31 cellular contexts compared by ENCODE assay signal in genomic region chr4:85520765-85521749, GRCh38. TPM values are rescaled to one million over a fixed set of nuclear protein-coding genes. Genes with fewer than 3 reads are reported as not detected.
DNase-seq lines count a peak whose midpoint lies in the region; ATAC-seq lines count a peak whose summit lies in the region.
"Had no signal": no experiment of that assay in that cellular context is flagged by ENCODE, and none has a peak within 500 bp of the region (broad histone marks: within the 10 kb centered on the region; RNA-seq: fewer than 3 reads in every experiment).

No MANE protein-coding gene starts in this region.

- H3K36me3 Mint-ChIP-seq in memory B cell: peaks cover 18% of the 10 kb centered on the region
- no peaks in the 10 kb centered on the region for H3K36me3 Mint-ChIP-seq in activated CD4-positive, alpha-beta T cell treated with anti-CD3 and anti-CD28 coated beads for 36 hours (ENCODE audit: low read depth)
- H3K36me3 Mint-ChIP-seq: activated naive CD4-positive, alpha-beta T cell treated with anti-CD3 and anti-CD28 coated beads, Interleukin-2, amount 10 ng/mL, durations not matched to agents 7 days and 5 days; mesothelial cell of epicardium; natural killer cell had no signal

- no peaks in the 10 kb centered on the region for H3K27me3 Mint-ChIP-seq in memory B cell
- H3K27me3 Mint-ChIP-seq in activated CD4-positive, alpha-beta T cell treated with anti-CD3 and anti-CD28 coated beads for 36 hours: no peaks in the 10 kb centered on the region
- H3K27me3 Mint-ChIP-seq: activated naive CD4-positive, alpha-beta T cell treated with anti-CD3 and anti-CD28 coated beads, Interleukin-2, amount 10 ng/mL, durations not matched to agents 7 days and 5 days; CD4-positive, alpha-beta T cell; progenitor cell of endocrine pancreas had no signal

- H3K36me3 ChIP-seq in Karpas-422 (ENCODE audit: insufficient read depth, low read length): no peaks in the 10 kb centered on the region
- H3K36me3 ChIP-seq: MG63, sigmoid colon, tibial artery had no signal

- CTCF ChIA-PET in activated CD4-positive, alpha-beta T cell treated with anti-CD3 and anti-CD28 coated beads for 36 hours (lab: Charles Lee): no interaction called here

- no peaks in the 10 kb centered on the region for H4K20me1 ChIP-seq in Karpas-422 (ENCODE audit: insufficient read depth, low read depth, low read length)

- POLR2A ChIA-PET in activated CD4-positive, alpha-beta T cell treated with anti-CD3 and anti-CD28 coated beads for 36 hours (lab: Charles Lee): no interaction called here

- no peaks in the 10 kb centered on the region for H3K9me3 ChIP-seq in Karpas-422 (ENCODE audit: low read length)
- H3K9me3 ChIP-seq: MG63, sigmoid colon, tibial artery had no signal

- intact Hi-C loops in Right ventricle myocardium superior (cut with DNase I): no loop called here
- intact Hi-C loops in activated CD4-positive, alpha-beta T cell treated with anti-CD3 and anti-CD28 coated beads for 36 hours (cut with DNase I, micrococcal nuclease): no loop called here

- peak overlapping the region; percentile 25; the same call in 1 of the 2 replicates for H3K9ac ChIP-seq in Karpas-422 (ENCODE audit: low read length)

- H3K27ac Mint-ChIP-seq in memory B cell: peak overlapping the region; percentile 68
- H3K27ac Mint-ChIP-seq in activated CD4-positive, alpha-beta T cell treated with anti-CD3 and anti-CD28 coated beads for 36 hours: no peak overlapping the region
- H3K27ac Mint-ChIP-seq: activated CD8-positive, alpha-beta T cell treated with anti-CD3 and anti-CD28 coated beads, Interleukin-2, amount 10 ng/mL, durations not matched to agents 7 days and 5 days; activated naive CD4-positive, alpha-beta T cell treated with anti-CD3 and anti-CD28 coated beads, Interleukin-2, amount 10 ng/mL, durations not matched to agents 7 days and 5 days; CD4-positive, alpha-beta T cell; mesothelial cell of epicardium; natural killer cell; progenitor cell of endocrine pancreas had no signal

- 0 out of 2 replicates have a peak overlapping the region, but pooled peaks have one; percentile 12 for H3K4me3 ChIP-seq in Karpas-422 (ENCODE audit: low read length)
- H3K4me3 ChIP-seq: MG63, sigmoid colon, tibial artery had no signal

- H3K9me2 ChIP-seq in Karpas-422 (replicated peaks; ENCODE audit: insufficient read depth, low read length): no peaks in the 10 kb centered on the region

- no peaks in the 10 kb centered on the region for H3K9me3 Mint-ChIP-seq in memory B cell
- H3K9me3 Mint-ChIP-seq in activated CD4-positive, alpha-beta T cell treated with anti-CD3 and anti-CD28 coated beads for 36 hours (ENCODE audit: low read depth): peaks cover 2% of the 10 kb centered on the region
- H3K9me3 Mint-ChIP-seq: activated naive CD4-positive, alpha-beta T cell treated with anti-CD3 and anti-CD28 coated beads, Interleukin-2, amount 10 ng/mL, durations not matched to agents 7 days and 5 days; mesothelial cell of epicardium had no signal

- H3K4me2 ChIP-seq in Karpas-422 (ENCODE audit: low read depth, low read length, poor library complexity, severe bottlenecking): peak overlapping the region; percentile 59

- H2AFZ ChIP-seq in Karpas-422 (ENCODE audit: low read length): 0 out of 2 replicates have a peak overlapping the region, but pooled peaks have one; percentile 5

- ATAC-seq in GM19351 (IDR thresholded peaks at IDR 0.05; ENCODE audit: unreplicated experiment) (peak; percentile 57), Right ventricle myocardium superior (ENCODE audit: poor library complexity) (peak; percentile 93), memory B cell (ENCODE audit: low read depth) (no peak), GM21360 (IDR thresholded peaks at IDR 0.05; ENCODE audit: unreplicated experiment) (no peak), HG02973 (IDR thresholded peaks at IDR 0.05; ENCODE audit: unreplicated experiment) (no peak), HG03280 (IDR thresholded peaks at IDR 0.05; ENCODE audit: unreplicated experiment) (no peak)
- ATAC-seq in activated CD4-positive, alpha-beta T cell treated with anti-CD3 and anti-CD28 coated beads for 36 hours: no peak
- ATAC-seq: activated CD8-positive, alpha-beta T cell treated with anti-CD3 and anti-CD28 coated beads, Interleukin-2, amount 10 ng/mL, durations not matched to agents 7 days and 5 days; HCT116; natural killer cell; Panc1 had no signal

- H3K27me3 ChIP-seq in Karpas-422 (ENCODE audit: low read length): no peaks in the 10 kb centered on the region
- H3K27me3 ChIP-seq: MG63, sigmoid colon, tibial artery had no signal

- no peak overlapping the region for H3K4me3 Mint-ChIP-seq in memory B cell
- no peak overlapping the region for H3K4me3 Mint-ChIP-seq in activated CD4-positive, alpha-beta T cell treated with anti-CD3 and anti-CD28 coated beads for 36 hours
- H3K4me3 Mint-ChIP-seq: activated CD8-positive, alpha-beta T cell treated with anti-CD3 and anti-CD28 coated beads, Interleukin-2, amount 10 ng/mL, durations not matched to agents 7 days and 5 days; activated naive CD4-positive, alpha-beta T cell treated with anti-CD3 and anti-CD28 coated beads, Interleukin-2, amount 10 ng/mL, durations not matched to agents 7 days and 5 days; CD4-positive, alpha-beta T cell; mesothelial cell of epicardium; natural killer cell had no signal

- peaks cover 50% of the 10 kb centered on the region for H3K4me1 ChIP-seq in Karpas-422 (ENCODE audit: low read length)
- H3K4me1 ChIP-seq: sigmoid colon, tibial artery had no signal

- peaks cover 37% of the 10 kb centered on the region for H3K4me1 Mint-ChIP-seq in memory B cell
- no peaks in the 10 kb centered on the region for H3K4me1 Mint-ChIP-seq in activated CD4-positive, alpha-beta T cell treated with anti-CD3 and anti-CD28 coated beads for 36 hours
- H3K4me1 Mint-ChIP-seq: activated naive CD4-positive, alpha-beta T cell treated with anti-CD3 and anti-CD28 coated beads, Interleukin-2, amount 10 ng/mL, durations not matched to agents 7 days and 5 days; mesothelial cell of epicardium; natural killer cell had no signal

- DNase-seq in Karpas-422 (no peak), Right ventricle myocardium superior (peak; percentile 62), memory B cell (ENCODE audit: low spot score in 2 of 2) (no peak)
- DNase-seq in activated CD4-positive, alpha-beta T cell treated with anti-CD3 and anti-CD28 coated beads for 36 hours: no peak
- DNase-seq: activated CD8-positive, alpha-beta T cell treated with anti-CD3 and anti-CD28 coated beads, Interleukin-2, amount 10 ng/mL, durations not matched to agents 7 days and 5 days; activated naive CD4-positive, alpha-beta T cell treated with anti-CD3 and anti-CD28 coated beads, Interleukin-2, amount 10 ng/mL, durations not matched to agents 7 days and 5 days; AML-193; amniotic stem cell; CD4-positive, alpha-beta T cell; islet precursor cell; KG1; MG63; natural killer cell; NCI-H1105 treated with DMSO at 0.1 percent for 48 hours; NCI-H187 treated with DMSO at 0.1 percent for 48 hours; NCI-H524 treated with DMSO at 0.1 percent for 48 hours; NK-92 treated with Interleukin-12 subunit alpha and Interleukin-12 subunit beta, amount 100 ng/mL, for 24 hours; nucleus accumbens; SHP77 treated with DMSO at 0.1 percent for 48 hours; sigmoid colon; stimulated activated CD4-positive, alpha-beta T cell treated with anti-CD3 and anti-CD28 coated beads, Interleukin-4, amount 100 ng/mL, for 1 hour; tibial artery had no signal

- H3K79me2 ChIP-seq in Karpas-422 (ENCODE audit: low read length): peaks cover 94% of the 10 kb centered on the region

- H3K27ac ChIP-seq in Karpas-422 (ENCODE audit: low read length): peak overlapping the region; percentile 77
- H3K27ac ChIP-seq: sigmoid colon, tibial artery had no signal

RNA-seq across cellular contexts. Expression of gene ARHGAP24, which starts 46.1 kb away (rescaled TPM):
- total RNA-seq in Karpas-422 (2014; rRNA removed; shearing (Covaris generic); ENCODE audit: low replicate concordance): 40.0 and 65.1 TPM in 2 replicates
- 11.1 TPM for total RNA-seq in Right ventricle myocardium superior
- total RNA-seq in activated CD4-positive, alpha-beta T cell treated with anti-CD3 and anti-CD28 coated beads for 36 hours: not detected
- total RNA-seq: activated CD8-positive, alpha-beta T cell treated with anti-CD3 and anti-CD28 coated beads, Interleukin-2, amount 10 ng/mL, durations not matched to agents 7 days and 5 days; T-helper 2 cell treated with Interferon-gamma antibody and Interleukin-4, amounts not matched to agents 100 ng/mL and 5 ng/mL, for 36 hours had no signal

Comparison
In these comparisons a context has a peak if more than half of its experiments do, and no peak if none do; other contexts are left out.
1. ATAC-seq: peak in GM19351 (single experiment) and Right ventricle myocardium superior (single experiment); none in memory B cell (single experiment), activated CD4-positive, alpha-beta T cell treated with anti-CD3 and anti-CD28 coated beads for 36 hours (single experiment), GM21360 (single experiment), HG02973 (single experiment) and HG03280 (single experiment).
2. RNA of gene ARHGAP24, which starts 46.1 kb away (total RNA-seq): 40.0 to 65.1 TPM in Karpas-422 and 11.1 TPM in Right ventricle myocardium superior (single experiment); not detected in activated CD4-positive, alpha-beta T cell treated with anti-CD3 and anti-CD28 coated beads for 36 hours; every median in the first group is over 10 times any median in the second.